In genomic region chr11:8138526-8138925, GRCh38 we compare ENCODE assay signal across 22 cellular contexts. TPM values are rescaled to one million over a fixed set of nuclear protein-coding genes. Genes with fewer than 3 reads are reported as not detected.
DNase-seq lines count a peak whose midpoint lies in the region; ATAC-seq and TF ChIP-seq lines count a peak whose summit lies in the region.
"Had no signal": no experiment of that assay in that cellular context is flagged by ENCODE, and none has a peak within 500 bp of the region (broad histone marks: within the 10 kb centered on the region; RNA-seq: fewer than 3 reads in every experiment).

No MANE protein-coding gene starts in this region.

- no peaks in the 10 kb centered on the region for H3K4me1 ChIP-seq in neural progenitor cell
- H3K4me1 ChIP-seq: BLaER1, Caco-2 had no signal

- H3K79me2 ChIP-seq in neural progenitor cell (ENCODE audit: low read depth): peaks cover 4% of the 10 kb centered on the region

- H4K20me1 ChIP-seq in neural progenitor cell (ENCODE audit: low read depth): no peaks in the 10 kb centered on the region
- H4K20me1 ChIP-seq: BLaER1 had no signal

- H3K27ac Mint-ChIP-seq in neural progenitor cell: peak overlapping the region; percentile 62
- no peak overlapping the region for H3K27ac Mint-ChIP-seq in activated CD8-positive, alpha-beta T cell treated with anti-CD3 and anti-CD28 coated beads for 36 hours
- H3K27ac Mint-ChIP-seq: CD4-positive, alpha-beta memory T cell had no signal

- H3K36me3 ChIP-seq in neural progenitor cell: peaks cover 3% of the 10 kb centered on the region
- H3K36me3 ChIP-seq: BLaER1 had no signal

- no peaks in the 10 kb centered on the region for H3K27me3 Mint-ChIP-seq in neural progenitor cell (ENCODE audit: insufficient read depth, low read depth)
- no peaks in the 10 kb centered on the region for H3K27me3 Mint-ChIP-seq in activated CD8-positive, alpha-beta T cell treated with anti-CD3 and anti-CD28 coated beads for 36 hours

- no peak for TF ChIP-seq CTCF in neural progenitor cell (IDR thresholded peaks at IDR 0.05)
- no peak for TF ChIP-seq CTCF in activated CD8-positive, alpha-beta T cell treated with anti-CD3 and anti-CD28 coated beads for 36 hours (IDR thresholded peaks at IDR 0.05)

- H2AFZ ChIP-seq in neural progenitor cell (replicated peaks): no peak overlapping the region

- no peaks in the 10 kb centered on the region for H3F3A ChIP-seq in neural progenitor cell (ENCODE audit: low read depth)

- no peak for ATAC-seq in HG03039 (IDR thresholded peaks at IDR 0.05; ENCODE audit: unreplicated experiment)
- ATAC-seq in activated CD8-positive, alpha-beta T cell treated with anti-CD3 and anti-CD28 coated beads for 36 hours: no peak
- ATAC-seq in GM19035 (IDR thresholded peaks at IDR 0.05; ENCODE audit: unreplicated experiment): no peak
- ATAC-seq: Panc1, Right ventricle myocardium inferior had no signal

- no peaks in the 10 kb centered on the region for H3K4me1 Mint-ChIP-seq in neural progenitor cell
- H3K4me1 Mint-ChIP-seq in activated CD8-positive, alpha-beta T cell treated with anti-CD3 and anti-CD28 coated beads for 36 hours (ENCODE audit: low read depth): no peaks in the 10 kb centered on the region
- H3K4me1 Mint-ChIP-seq: CD4-positive, alpha-beta memory T cell had no signal

- POLR2A ChIA-PET in activated CD8-positive, alpha-beta T cell treated with anti-CD3 and anti-CD28 coated beads for 36 hours (lab: Charles Lee): interaction anchor here (0.6 kb wide), 1 partner anchor 109 kb away, joined by 3 read pairs; no protein-coding TSS in a partner anchor

- H3K4me3 Mint-ChIP-seq in neural progenitor cell: no peak overlapping the region
- H3K4me3 Mint-ChIP-seq in activated CD8-positive, alpha-beta T cell treated with anti-CD3 and anti-CD28 coated beads for 36 hours: no peak overlapping the region
- H3K4me3 Mint-ChIP-seq: CD4-positive, alpha-beta memory T cell had no signal

- no peak overlapping the region for H3K4me2 ChIP-seq in neural progenitor cell
- H3K4me2 ChIP-seq: BLaER1 had no signal

- no peak overlapping the region for H3K4me3 ChIP-seq in neural progenitor cell
- H3K4me3 ChIP-seq: BLaER1 had no signal

- H3K27ac ChIP-seq in epithelial cell of prostate: peak overlapping the region; percentile 75
- H3K27ac ChIP-seq in neural progenitor cell: no peak overlapping the region
- H3K27ac ChIP-seq: 22Rv1, BLaER1 had no signal

- no peaks in the 10 kb centered on the region for H3K27me3 ChIP-seq in neural progenitor cell
- H3K27me3 ChIP-seq: BLaER1 had no signal

- H3K9me3 ChIP-seq in neural progenitor cell (ENCODE audit: low read depth): no peaks in the 10 kb centered on the region
- H3K9me3 ChIP-seq: Caco-2 had no signal

- CTCF ChIA-PET in activated CD8-positive, alpha-beta T cell treated with anti-CD3 and anti-CD28 coated beads for 36 hours (lab: Charles Lee): interaction anchor here (0.9 kb wide), 1 partner anchor 40 kb away, joined by 3 read pairs; no protein-coding TSS in a partner anchor

- intact Hi-C loops in activated CD8-positive, alpha-beta T cell treated with anti-CD3 and anti-CD28 coated beads for 36 hours (cut with micrococcal nuclease): no loop called here

- H3K36me3 Mint-ChIP-seq in neural progenitor cell: peaks cover 22% of the 10 kb centered on the region
- peaks cover 23% of the 10 kb centered on the region for H3K36me3 Mint-ChIP-seq in activated CD8-positive, alpha-beta T cell treated with anti-CD3 and anti-CD28 coated beads for 36 hours (ENCODE audit: low read depth)

- peaks cover 3% of the 10 kb centered on the region for H3K9me3 Mint-ChIP-seq in neural progenitor cell
- peaks cover 4% of the 10 kb centered on the region for H3K9me3 Mint-ChIP-seq in activated CD8-positive, alpha-beta T cell treated with anti-CD3 and anti-CD28 coated beads for 36 hours

- H3K9ac ChIP-seq in neural progenitor cell: no peak overlapping the region
- H3K9ac ChIP-seq: BLaER1 had no signal

- DNase-seq in NCI-H1105 treated with DMSO at 0.1 percent for 48 hours (lab: John Stamatoyannopoulos, UW): peak; percentile 2
- no peak for DNase-seq in NCI-H1105 (lab: John Stamatoyannopoulos, UW)
- peak; percentile 59 for DNase-seq in epithelial cell of prostate (ENCODE audit: low read depth, low spot score)
- no peak for DNase-seq in neural progenitor cell (ENCODE audit: low spot score)
- no peak for DNase-seq in HCEC 1CT
- no peak for DNase-seq in activated CD8-positive, alpha-beta T cell treated with anti-CD3 and anti-CD28 coated beads for 36 hours
- DNase-seq: ACHN; Caco-2; CD4-positive, alpha-beta memory T cell; Kasumi-1; NCI-H1092; NCI-H146; NCI-H2029 treated with DMSO at 0.1 percent for 48 hours; NCI-H226; NCI-H524; NCI-H774 had no signal

RNA-seq across cellular contexts. Expression of gene RIC3, which starts 30.3 kb away (rescaled TPM):
- total RNA-seq in neural progenitor cell (ENCODE audit: low replicate concordance): 29.5 and 33.7 TPM in 2 replicates
- total RNA-seq in activated CD8-positive, alpha-beta T cell treated with anti-CD3 and anti-CD28 coated beads for 36 hours: 1 to 10 TPM; 7.6 to 7.7 TPM
- total RNA-seq: Caco-2 had no signal

RNA-seq across cellular contexts. Expression of gene TUB, which starts 57.5 kb away (rescaled TPM):
- 28.7 and 41.3 TPM in 2 replicates for total RNA-seq in neural progenitor cell (ENCODE audit: low replicate concordance)
- total RNA-seq in activated CD8-positive, alpha-beta T cell treated with anti-CD3 and anti-CD28 coated beads for 36 hours: under 1 TPM; 0.05 to 0.16 TPM
- total RNA-seq: Caco-2 had no signal

Comparison
In these comparisons a context has a peak if more than half of its experiments do, and no peak if none do; other contexts are left out.
1. DNase-seq: peak in NCI-H1105 treated with DMSO at 0.1 percent for 48 hours (single experiment) and epithelial cell of prostate (single experiment); none in NCI-H1105 (single experiment), neural progenitor cell (single experiment), HCEC 1CT (single experiment) and activated CD8-positive, alpha-beta T cell treated with anti-CD3 and anti-CD28 coated beads for 36 hours (single experiment).
2. RNA of gene TUB, which starts 57.5 kb away (total RNA-seq): 28.7 to 41.3 TPM in neural progenitor cell; 0.05 to 0.16 TPM in activated CD8-positive, alpha-beta T cell treated with anti-CD3 and anti-CD28 coated beads for 36 hours; every median in the first group is over 10 times any median in the second.